ENCODE assay signal across 8 cellular contexts in the genomic region with DNA sequence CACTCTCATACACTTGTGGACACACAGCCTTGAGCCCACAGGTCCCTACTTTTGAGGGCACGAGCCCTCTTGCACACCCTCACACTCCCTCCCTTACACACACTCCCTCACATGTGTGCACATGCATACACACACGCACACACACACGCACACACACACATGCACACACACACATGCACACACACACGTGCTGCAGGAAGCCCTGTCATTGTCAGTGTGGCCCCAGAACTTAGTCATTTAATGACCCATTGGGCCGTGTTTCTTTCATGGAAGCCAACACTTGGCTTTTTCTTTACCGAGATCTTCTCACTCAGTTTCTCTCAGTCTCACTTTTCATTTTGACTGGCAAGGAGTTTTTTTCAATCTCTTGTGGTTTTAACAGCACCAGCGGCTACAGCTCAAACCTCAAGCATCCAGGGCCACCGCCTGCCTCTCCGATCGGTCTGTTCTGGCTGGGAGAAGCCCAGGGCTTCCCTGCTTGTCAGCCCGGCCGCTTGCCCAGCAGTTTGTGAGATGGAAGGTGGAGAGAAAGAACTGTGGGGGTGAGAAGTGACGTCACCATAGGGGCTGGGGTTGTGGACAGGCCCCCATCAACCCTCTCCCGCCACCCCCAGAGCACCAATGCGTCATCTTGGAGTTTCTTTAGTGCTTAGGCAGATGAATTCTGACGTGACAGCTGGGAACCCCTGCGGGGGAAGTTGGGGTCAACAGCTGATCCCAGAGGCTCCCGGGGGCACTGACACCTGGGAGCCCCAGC. TPM values are rescaled to one million over a fixed set of nuclear protein-coding genes. Genes with fewer than 3 reads are reported as not detected.
DNase-seq lines count a peak whose midpoint lies in the region; ATAC-seq and TF ChIP-seq lines count a peak whose summit lies in the region.

No MANE protein-coding gene starts in this region.

- no peak overlapping the region for H3K27ac Mint-ChIP-seq in MCF 10A (ENCODE audit: low read depth, unreplicated experiment)

- TF ChIP-seq CTCF in MCF 10A (IDR thresholded peaks at IDR 0.05; ENCODE audit: unreplicated experiment) = no peak

- no peak overlapping the region for H3K4me3 Mint-ChIP-seq in MCF 10A (ENCODE audit: unreplicated experiment)

- DNase-seq in activated gamma-delta T cell treated with anti-CD3 and anti-CD28 coated beads, Interleukin-2, amount 50 U/mL, for 16 hours (ENCODE audit: low read depth) = peak; percentile 30
- peak; percentile 12 to 33 for DNase-seq in stimulated activated CD8-positive, alpha-beta memory T cell treated with anti-CD3 and anti-CD28 coated beads, Interleukin-4, amount 100 ng/mL, for 4 hours (ENCODE audit: low read depth in 2 of 2, low spot score in 1 of 2)
- DNase-seq in NCI-H1930 (lab: John Stamatoyannopoulos, UW) = no peak
- DNase-seq in MCF 10A (ENCODE audit: unreplicated experiment) = no peak
- DNase-seq in NCI-H146 treated with DMSO at 0.1 percent for 48 hours (lab: John Stamatoyannopoulos, UW; ENCODE audit: unreplicated experiment) = no peak
- DNase-seq in D341Med (ENCODE audit: low spot score) = no peak

- intact Hi-C loops in MCF 10A (cut with micrococcal nuclease) = no loop called here

- no peaks in the 10 kb centered on the region for H3K36me3 Mint-ChIP-seq in MCF 10A (ENCODE audit: insufficient read depth, unreplicated experiment)

- CTCF ChIA-PET in MCF 10A (lab: Yijun Ruan, JAX) = no interaction called here

- ATAC-seq in GM19395 (IDR thresholded peaks at IDR 0.05; ENCODE audit: unreplicated experiment) = peak; percentile 52
- ATAC-seq in HG03378 (IDR thresholded peaks at IDR 0.05; ENCODE audit: unreplicated experiment) = peak; percentile 48

- BruUV-seq in MCF 10A (replicated peaks; lab: Mats Ljungman, UMichigan) = no TSS peak

- POLR2A ChIA-PET in MCF 10A (lab: Yijun Ruan, JAX) = no interaction called here

- peaks cover 7% of the 10 kb centered on the region for H3K4me1 Mint-ChIP-seq in MCF 10A (ENCODE audit: insufficient read depth, unreplicated experiment)

- H3K9me3 Mint-ChIP-seq in MCF 10A (ENCODE audit: unreplicated experiment) = no peaks in the 10 kb centered on the region

- H3K27me3 Mint-ChIP-seq in MCF 10A (ENCODE audit: insufficient read depth, unreplicated experiment) = no peaks in the 10 kb centered on the region

RNA-seq across cellular contexts. Expression of gene TNFRSF8, which starts 15.8 kb away (rescaled TPM):
- not detected in 2 replicates for total RNA-seq in MCF 10A (2022)

RNA-seq across cellular contexts. Expression of gene MIIP, which starts 28.0 kb away (rescaled TPM):
- total RNA-seq in MCF 10A (2022) = 22.1 and 25.3 TPM in 2 replicates

Comparison
In these comparisons a context has a peak if more than half of its experiments do, and no peak if none do; other contexts are left out.
1. DNase-seq: peak in activated gamma-delta T cell treated with anti-CD3 and anti-CD28 coated beads, Interleukin-2, amount 50 U/mL, for 16 hours (single experiment) and stimulated activated CD8-positive, alpha-beta memory T cell treated with anti-CD3 and anti-CD28 coated beads, Interleukin-4, amount 100 ng/mL, for 4 hours (2 of 2); none in NCI-H1930 (0 of 2), MCF 10A (single experiment), NCI-H146 treated with DMSO at 0.1 percent for 48 hours (single experiment) and D341Med (single experiment).